In the genomic region with DNA sequence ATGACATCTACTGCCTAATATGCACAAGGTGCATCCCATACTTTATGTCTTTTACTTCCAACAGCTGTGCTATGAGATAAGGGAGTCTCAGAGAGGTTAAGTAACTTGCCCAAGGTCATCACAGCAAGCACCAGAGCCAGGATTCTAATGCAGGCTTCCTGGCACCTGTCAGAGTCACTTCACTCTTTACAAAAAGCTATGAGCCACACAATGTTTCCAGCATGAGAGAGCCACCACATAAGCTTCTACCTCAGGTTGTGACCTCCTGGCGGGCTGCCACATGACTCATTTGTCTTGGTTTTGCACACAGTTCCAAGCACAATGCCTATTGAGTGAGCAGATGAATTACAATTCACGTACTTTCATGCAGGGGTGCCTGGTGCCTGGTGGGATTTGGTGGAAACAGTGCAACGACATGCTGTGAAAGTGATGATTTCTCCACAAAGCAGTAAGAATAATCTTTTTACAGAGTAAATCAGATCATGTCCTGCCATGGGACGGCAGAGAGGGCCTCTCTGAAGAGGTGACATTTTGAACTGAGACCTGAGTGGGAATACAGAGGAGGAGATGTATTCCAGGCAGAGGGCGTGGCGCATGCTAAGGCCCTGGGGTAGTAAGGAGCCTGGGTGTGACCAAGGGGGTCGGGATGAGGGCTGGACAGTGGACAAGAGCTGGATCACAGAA, we compare ENCODE assay signal across 11 cellular contexts. TPM values are rescaled to one million over a fixed set of nuclear protein-coding genes. Genes with fewer than 3 reads are reported as not detected.
DNase-seq lines count a peak whose midpoint lies in the region; ATAC-seq and TF ChIP-seq lines count a peak whose summit lies in the region.
"Had no signal": no experiment of that assay in that cellular context is flagged by ENCODE, and none has a peak within 500 bp of the region (broad histone marks: within the 10 kb centered on the region; RNA-seq: fewer than 3 reads in every experiment).

No MANE protein-coding gene starts in this region.

- no peaks in the 10 kb centered on the region for H3K9me2 ChIP-seq in SK-N-SH

- no peak for DNase-seq in SK-N-SH
- peak; percentile 39 for DNase-seq in NB4 (ENCODE audit: low read depth)
- peak; percentile 35 for DNase-seq in brain microvascular endothelial cell
- peak; percentile 66 for DNase-seq in stimulated activated CD4-positive, alpha-beta T cell treated with anti-CD3 and anti-CD28 coated beads, Interleukin-15, amount 100 ng/mL, for 24 hours
- no peak for DNase-seq in NCI-H1105 treated with DMSO at 0.1 percent for 48 hours (lab: John Stamatoyannopoulos, UW)
- DNase-seq in tibial nerve (ENCODE audit: low spot score in 2 of 2): no peak
- DNase-seq: activated B cell treated with CpG ODN at 0.5 μM for 24 hours had no signal

- no peaks in the 10 kb centered on the region for H3K79me2 ChIP-seq in SK-N-SH (ENCODE audit: insufficient read depth)

- H3K9ac ChIP-seq in SK-N-SH: no peak overlapping the region

- 23% methylated on average over 7 of the region's 7 CpGs for WGBS in SK-N-SH (ENCODE audit: low lambda C conversion rate)
- 61 to 65% methylated on average over 7 of the region's 7 CpGs for WGBS in tibial nerve, 2 donors

- H4K20me1 ChIP-seq in SK-N-SH (ENCODE audit: insufficient read depth): no peaks in the 10 kb centered on the region

- TF ChIP-seq RAD21 in SK-N-SH (IDR thresholded peaks at IDR 0.05; ENCODE audit: low read length): no peak

- H3K4me1 ChIP-seq in SK-N-SH (ENCODE audit: control insufficient read depth in 1 of 2, insufficient read depth in 2 of 2, low read depth in 1 of 2, low read length in 1 of 2) (no peaks in the 10 kb centered on the region; a peak in 1 of 4 replicates), tibial nerve (no peaks in the 10 kb centered on the region)

- ATAC-seq in SK-N-SH treated with all-trans-retinoic acid at 6 μM for 48 hours: no peak
- ATAC-seq in HG03460 (IDR thresholded peaks at IDR 0.05; ENCODE audit: unreplicated experiment): no peak

- POLR2A ChIA-PET in SK-N-SH (lab: Yijun Ruan, JAX): no interaction called here

- H2AFZ ChIP-seq in SK-N-SH (ENCODE audit: low read depth): no peak overlapping the region

- no peaks in the 10 kb centered on the region for H3F3A ChIP-seq in SK-N-SH (replicated peaks; ENCODE audit: insufficient read depth)

- H3K4me3 ChIP-seq in SK-N-SH (ENCODE audit: low read depth in 2 of 2, low read length in 1 of 2) (no peak overlapping the region), NB4 (ENCODE audit: low read depth, low read length) (no peak overlapping the region), brain microvascular endothelial cell (ENCODE audit: low read depth, low read length) (no peak overlapping the region), tibial nerve (no peak overlapping the region)

- H3K27me3 ChIP-seq in SK-N-SH (ENCODE audit: insufficient read depth) (no peaks in the 10 kb centered on the region), brain microvascular endothelial cell (replicated peaks) (no peaks in the 10 kb centered on the region), tibial nerve (no peaks in the 10 kb centered on the region)

- TF ChIP-seq POLR2A in NB4 (IDR thresholded peaks at IDR 0.05; ENCODE audit: extremely low read depth, insufficient read length) (no peak), tibial nerve (IDR thresholded peaks at IDR 0.05) (no peak)

- TF ChIP-seq EP300 in SK-N-SH (IDR thresholded peaks at IDR 0.05; ENCODE audit: borderline replicate concordance in 1 of 2, low read depth in 1 of 2, low read length in 1 of 2) (no peak), tibial nerve (IDR thresholded peaks at IDR 0.05) (no peak)

- no peaks in the 10 kb centered on the region for H3K36me3 ChIP-seq in SK-N-SH (replicated peaks in 1 of 2; ENCODE audit: control insufficient read depth in 1 of 2, insufficient read depth in 2 of 2, low read length in 1 of 2)
- H3K36me3 ChIP-seq in brain microvascular endothelial cell (replicated peaks): no peaks in the 10 kb centered on the region
- H3K36me3 ChIP-seq in tibial nerve: no peaks in the 10 kb centered on the region
- H3K36me3 ChIP-seq: neutrophil had no signal

- CTCF ChIA-PET in SK-N-SH (lab: Yijun Ruan, JAX): interaction anchor here (1.4 kb wide), 1 partner anchor 8 kb away, joined by 3 read pairs; no protein-coding TSS in a partner anchor

- H3K9me3 ChIP-seq in SK-N-SH (no peaks in the 10 kb centered on the region), tibial nerve (no peaks in the 10 kb centered on the region)
- H3K9me3 ChIP-seq: neutrophil had no signal

- H3K4me2 ChIP-seq in SK-N-SH: no peak overlapping the region

- TF ChIP-seq CTCF in SK-N-SH (IDR thresholded peaks at IDR 0.05) (no peak), NB4 (IDR thresholded peaks at IDR 0.05; ENCODE audit: low read depth, low read length) (no peak), brain microvascular endothelial cell (IDR thresholded peaks at IDR 0.05; ENCODE audit: low read depth, low read length, missing control alignments) (no peak), tibial nerve (IDR thresholded peaks at IDR 0.05) (no peak)

- H3K27ac ChIP-seq in SK-N-SH (ENCODE audit: low read depth in 2 of 2, low read length in 1 of 2): no peak overlapping the region
- H3K27ac ChIP-seq in brain microvascular endothelial cell: no peak overlapping the region
- H3K27ac ChIP-seq in tibial nerve: no peak overlapping the region
- H3K27ac ChIP-seq: neutrophil had no signal

- in situ Hi-C loops in brain microvascular endothelial cell (cut with HindIII; ENCODE audit: low pct_ligation_motif_present, low sequenced_read_pairs): no loop called here

TF ChIP-seq in SK-N-SH, 30 proteins besides CTCF, POLR2A, EP300 and RAD21:
- peak; percentile 27; the same call in 1 of the 2 replicates for TF ChIP-seq FOSL2 (IDR thresholded peaks at IDR 0.05; ENCODE audit: borderline replicate concordance, low read depth)
- no peak for TF ChIP-seq MEF2A (IDR thresholded peaks at IDR 0.05; ENCODE audit: borderline replicate concordance, low read depth)
- TF ChIP-seq, protein P1, sequence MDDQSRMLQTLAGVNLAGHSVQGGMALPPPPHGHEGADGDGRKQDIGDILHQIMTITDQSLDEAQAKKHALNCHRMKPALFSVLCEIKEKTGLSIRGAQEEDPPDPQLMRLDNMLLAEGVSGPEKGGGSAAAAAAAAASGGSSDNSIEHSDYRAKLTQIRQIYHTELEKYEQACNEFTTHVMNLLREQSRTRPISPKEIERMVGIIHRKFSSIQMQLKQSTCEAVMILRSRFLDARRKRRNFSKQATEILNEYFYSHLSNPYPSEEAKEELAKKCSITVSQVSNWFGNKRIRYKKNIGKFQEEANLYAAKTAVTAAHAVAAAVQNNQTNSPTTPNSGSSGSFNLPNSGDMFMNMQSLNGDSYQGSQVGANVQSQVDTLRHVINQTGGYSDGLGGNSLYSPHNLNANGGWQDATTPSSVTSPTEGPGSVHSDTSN (IDR thresholded peaks at IDR 0.05): no peak

TF ChIP-seq in SK-N-SH treated with all-trans-retinoic acid at 6 μM for 48 hours, 23 proteins besides CTCF, POLR2A, EP300 and RAD21:
- no peak for TF ChIP-seq SNAI2 (CRISPR knock-in tag; IDR thresholded peaks at IDR 0.05)
- TF ChIP-seq ARNTL (CRISPR knock-in tag; IDR thresholded peaks at IDR 0.05; ENCODE audit: borderline replicate concordance, low read depth): no peak

RNA-seq across cellular contexts. Expression of a gene that starts 53.2 kb away (rescaled TPM):
- not detected in 2 replicates for polyA plus RNA-seq in SK-N-SH (2012; rRNA removed)
- not detected in 2 replicates for polyA plus RNA-seq in SK-N-SH (2012; cell fraction: cytosol; rRNA removed)
- polyA plus RNA-seq in SK-N-SH (2012; cell fraction: nucleus; rRNA removed): not detected in 2 replicates
- total RNA-seq in tibial nerve: not detected
- total RNA-seq: activated B cell treated with CpG ODN at 0.5 μM for 24 hours, NCI-H460 had no signal

Comparison
In these comparisons a context has a peak if more than half of its experiments do, and no peak if none do; other contexts are left out.
1. DNase-seq: peak in NB4 (single experiment), brain microvascular endothelial cell (single experiment) and stimulated activated CD4-positive, alpha-beta T cell treated with anti-CD3 and anti-CD28 coated beads, Interleukin-15, amount 100 ng/mL, for 24 hours (single experiment); none in SK-N-SH (single experiment), NCI-H1105 treated with DMSO at 0.1 percent for 48 hours (single experiment) and tibial nerve (0 of 2).